In the genomic region with DNA sequence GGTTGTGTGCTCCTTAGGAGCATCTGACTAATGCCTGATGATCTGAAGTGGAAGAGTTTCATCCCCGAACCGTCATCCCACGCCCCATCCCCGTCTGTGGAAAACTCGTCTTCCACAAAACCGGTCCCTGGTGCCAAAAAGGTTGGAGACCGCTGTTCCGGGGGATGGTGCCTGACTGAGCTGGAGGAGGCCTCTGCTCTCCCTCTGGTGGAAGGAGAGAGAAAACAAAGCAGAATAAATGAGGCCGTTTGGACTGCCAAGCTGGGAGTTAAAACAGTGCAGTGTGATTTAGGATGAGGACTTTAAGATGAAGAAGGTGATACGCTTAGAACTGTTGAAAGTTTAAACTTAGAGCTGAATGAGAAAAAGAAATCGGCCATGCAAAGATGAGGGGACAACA, we compare ENCODE assay signal across 14 cellular contexts. TPM values are rescaled to one million over a fixed set of nuclear protein-coding genes. Genes with fewer than 3 reads are reported as not detected.
DNase-seq lines count a peak whose midpoint lies in the region; ATAC-seq and TF ChIP-seq lines count a peak whose summit lies in the region.
"Not testable (repeated sequence)": the region's sequence is repeated elsewhere in the genome, so short reads cannot be mapped to it uniquely, and the experiment has no call there.
"Had no signal": no experiment of that assay in that cellular context is flagged by ENCODE, and none has a peak within 500 bp of the region (broad histone marks: within the 10 kb centered on the region; RNA-seq: fewer than 3 reads in every experiment).

No MANE protein-coding gene starts in this region.

- TF ChIP-seq POLR2A in IMR-90 (IDR thresholded peaks at IDR 0.05; ENCODE audit: low read depth, low read length) = not testable (repeated sequence)

- H3K9me3 Mint-ChIP-seq in WTC11 = not testable (repeated sequence)

- not testable (repeated sequence) for H2BK20ac ChIP-seq in IMR-90 (ENCODE audit: low read depth, low read length)

- not testable (repeated sequence) for H3K9ac ChIP-seq in IMR-90 (ENCODE audit: low read depth, low read length)

- intact Hi-C loops in IMR-90 (cut with micrococcal nuclease); Panc1 (cut with micrococcal nuclease; ENCODE audit: unreplicated experiment); left ventricle myocardium superior (cut with micrococcal nuclease); sciatic nerve (cut with DNase I): not testable (repeated sequence)

- H2BK5ac ChIP-seq in IMR-90 (ENCODE audit: low read depth, low read length, poor library complexity, severe bottlenecking) = not testable (repeated sequence)

- CTCF ChIA-PET in IMR-90 (lab: Yijun Ruan, JAX); Panc1 (lab: Charles Lee); WTC11 (lab: Charles Lee): not testable (repeated sequence)

- H3K4me3 ChIP-seq in IMR-90 (ENCODE audit: insufficient read depth, low read depth, low read length); Panc1 (ENCODE audit: low read depth in 2 of 2, low read length in 2 of 2): not testable (repeated sequence)

- H3K27me3 Mint-ChIP-seq in WTC11 (ENCODE audit: low read depth) = not testable (repeated sequence)

- not testable (repeated sequence) for H4K5ac ChIP-seq in IMR-90 (ENCODE audit: low read depth, low read length)

- H3K27me3 ChIP-seq in IMR-90 (ENCODE audit: control insufficient read depth, insufficient read depth, low read length); Panc1 (ENCODE audit: control insufficient read depth, insufficient read depth, low read length): not testable (repeated sequence)

- H2BK120ac ChIP-seq in IMR-90 (ENCODE audit: low read depth, low read length) = not testable (repeated sequence)

- not testable (repeated sequence) for TF ChIP-seq CTCF in IMR-90 (conservative IDR thresholded peaks at IDR 0.05; ENCODE audit: low read depth, low read length); Panc1 (IDR thresholded peaks at IDR 0.05); WTC11 (IDR thresholded peaks at IDR 0.05)

- not testable (repeated sequence) for H3K18ac ChIP-seq in IMR-90 (ENCODE audit: low read depth, low read length)

- not testable (repeated sequence) for BruUV-seq in IMR-90 (replicated peaks; lab: Mats Ljungman, UMichigan); Panc1 (replicated peaks; lab: Mats Ljungman, UMichigan)

- H3K9me3 ChIP-seq in IMR-90 (ENCODE audit: control insufficient read depth, insufficient read depth, low read length); Panc1 (ENCODE audit: control insufficient read depth, insufficient read depth, low read depth, low read length): not testable (repeated sequence)

- not testable (repeated sequence) for H3K23ac ChIP-seq in IMR-90 (ENCODE audit: low read depth, low read length)

- H3K4me1 Mint-ChIP-seq in WTC11 = not testable (repeated sequence)

- not testable (repeated sequence) for H3K36me3 Mint-ChIP-seq in WTC11

- not testable (repeated sequence) for H3K36me3 ChIP-seq in IMR-90 (ENCODE audit: control insufficient read depth, insufficient read depth, low read length); Panc1 (ENCODE audit: control insufficient read depth, insufficient read depth, low read length)

- not testable (repeated sequence) for DNase-seq in IMR-90; Panc1 (ENCODE audit: low read depth, low spot score); WTC11 (ENCODE audit: low spot score); left ventricle myocardium superior; sciatic nerve (ENCODE audit: low spot score)

- H4K20me1 ChIP-seq in IMR-90 (ENCODE audit: insufficient read depth, low read length) = not testable (repeated sequence)

- not testable (repeated sequence) for H3K4me2 ChIP-seq in IMR-90 (ENCODE audit: low read depth, low read length)

- not testable (repeated sequence) for H4K8ac ChIP-seq in IMR-90 (ENCODE audit: low read depth in 2 of 2, low read length in 2 of 2)

- TF ChIP-seq RAD21 in IMR-90 (IDR thresholded peaks at IDR 0.05; ENCODE audit: low read length) = not testable (repeated sequence)

- H3K56ac ChIP-seq in IMR-90 (ENCODE audit: extremely low read depth, insufficient read depth, low read length) = not testable (repeated sequence)

- in situ Hi-C loops in IMR-90 (cut with MboI; ENCODE audit: low sequenced_read_pairs); Panc1 (cut with HindIII; ENCODE audit: low pct_unique_long_range_greater_than_20kb, low sequenced_read_pairs): not testable (repeated sequence)

- ATAC-seq in IMR-90 (ENCODE audit: low read depth) = 0 out of 2 replicates have a peak, but pooled peaks have one; percentile 48
- ATAC-seq in Panc1 = peak; percentile 67; the same call in 1 of the 2 replicates
- peak; percentile 57 for ATAC-seq in WTC11
- ATAC-seq in left ventricle myocardium superior = peak; percentile 24
- peak; percentile 34 for ATAC-seq in sciatic nerve

- H3K79me1 ChIP-seq in IMR-90 (ENCODE audit: low read depth in 1 of 2, low read length in 2 of 2) = not testable (repeated sequence)

- H2AFZ ChIP-seq in IMR-90 (replicated peaks; ENCODE audit: low read length, poor library complexity) = not testable (repeated sequence)

- H3K27ac ChIP-seq in IMR-90 (ENCODE audit: insufficient read depth, low read length); Panc1 (ENCODE audit: low read length): not testable (repeated sequence)

- not testable (repeated sequence) for H2AK9ac ChIP-seq in IMR-90 (replicated peaks; ENCODE audit: low read depth, low read length, poor library complexity)

- H2BK15ac ChIP-seq in IMR-90 (ENCODE audit: low read depth, low read length) = not testable (repeated sequence)

- H3K9me1 ChIP-seq in IMR-90 (ENCODE audit: insufficient read depth, low read length) = not testable (repeated sequence)

- POLR2A ChIA-PET in IMR-90 (lab: Charles Lee; ENCODE audit: unreplicated experiment); Panc1 (lab: Charles Lee); WTC11 (lab: Charles Lee): not testable (repeated sequence)

- H3K4ac ChIP-seq in IMR-90 (ENCODE audit: low read depth, low read length) = not testable (repeated sequence)

- dilution Hi-C loops in IMR-90 (cut with HindIII; ENCODE audit: low sequenced_read_pairs, unreplicated experiment) = not testable (repeated sequence)

- H4K91ac ChIP-seq in IMR-90 (ENCODE audit: insufficient read depth, low read depth, low read length) = not testable (repeated sequence)

- not testable (repeated sequence) for H3K4me3 Mint-ChIP-seq in WTC11

- not testable (repeated sequence) for H3K14ac ChIP-seq in IMR-90 (replicated peaks; ENCODE audit: low read depth, low read length)

- not testable (repeated sequence) for H2AK5ac ChIP-seq in IMR-90 (ENCODE audit: low read depth, low read length)

- no CpG with 5 or more reads among the region's 11 CpGs for WGBS in IMR-90 (ENCODE audit: extremely low coverage in 2 of 2, insufficient read length in 1 of 2), 2 experiments

- H3K27ac Mint-ChIP-seq in WTC11 = not testable (repeated sequence)

- not testable (repeated sequence) for H3K4me1 ChIP-seq in IMR-90 (ENCODE audit: control insufficient read depth, insufficient read depth, low read length); Panc1 (ENCODE audit: control insufficient read depth, insufficient read depth, low read length)

RNA-seq across cellular contexts. Expression of a gene that starts 14.6 kb away (rescaled TPM):
- total RNA-seq in IMR-90 (2012; rRNA removed) (not detected in 2 replicates), Panc1 (2021; ENCODE audit: unreplicated experiment) (not detected), WTC11 (2021) (not detected in 3 replicates), left ventricle myocardium superior (not detected), sciatic nerve (not detected)
- polyA plus RNA-seq in IMR-90 (2012; rRNA removed) = not detected in 2 replicates
- not detected in 2 replicates for polyA plus RNA-seq in IMR-90 (2012; cell fraction: cytosol; rRNA removed)
- polyA plus RNA-seq in IMR-90 (2012; cell fraction: nucleus; rRNA removed; ENCODE audit: low replicate concordance) = 0.09 TPM in 1 of 2 replicates, not detected in the other
- not detected for polyA plus RNA-seq in Panc1 (2012; ENCODE audit: insufficient read length)
- total RNA-seq: A673; CD4-positive, alpha-beta memory T cell; CD4-positive, CD25-positive, alpha-beta regulatory T cell; CD8-positive, alpha-beta memory T cell; Daoy; G401; GM12878 had no signal
- polyA plus RNA-seq: AG04450; CD14-positive monocyte; CD4-positive, alpha-beta memory T cell; CD4-positive, CD25-positive, alpha-beta regulatory T cell; CD8-positive, alpha-beta memory T cell; GM12878 had no signal

RNA-seq across cellular contexts. Expression of a gene that starts 19.7 kb away (rescaled TPM):
- 23.6 and 27.1 TPM in 2 replicates for total RNA-seq in IMR-90 (2012; rRNA removed)
- 42.5 and 59.8 TPM in 2 replicates for polyA plus RNA-seq in IMR-90 (2012; rRNA removed)
- 37.0 and 64.8 TPM in 2 replicates for polyA plus RNA-seq in IMR-90 (2012; cell fraction: cytosol; rRNA removed)
- polyA plus RNA-seq in IMR-90 (2012; cell fraction: nucleus; rRNA removed; ENCODE audit: low replicate concordance) = 12.3 and 30.0 TPM in 2 replicates
- not detected for total RNA-seq in Panc1 (2021; ENCODE audit: unreplicated experiment)
- polyA plus RNA-seq in Panc1 (2012; ENCODE audit: insufficient read length) = not detected
- total RNA-seq in WTC11 (2021) = not detected in 3 replicates
- not detected for total RNA-seq in left ventricle myocardium superior
- not detected for total RNA-seq in sciatic nerve
- total RNA-seq: A673; CD4-positive, alpha-beta memory T cell; CD4-positive, CD25-positive, alpha-beta regulatory T cell; G401; GM12878 had no signal
- polyA plus RNA-seq: AG04450; CD14-positive monocyte; CD4-positive, alpha-beta memory T cell; CD4-positive, CD25-positive, alpha-beta regulatory T cell; CD8-positive, alpha-beta memory T cell had no signal

RNA-seq across cellular contexts. Expression of a gene that starts 48.7 kb away (rescaled TPM):
- total RNA-seq in IMR-90 (2012; rRNA removed) = not detected in 2 replicates
- not detected in 2 replicates for polyA plus RNA-seq in IMR-90 (2012; rRNA removed)
- not detected in 2 replicates for polyA plus RNA-seq in IMR-90 (2012; cell fraction: cytosol; rRNA removed)
- 0.08 TPM in 1 of 2 replicates, not detected in the other for polyA plus RNA-seq in IMR-90 (2012; cell fraction: nucleus; rRNA removed; ENCODE audit: low replicate concordance)
- total RNA-seq in Panc1 (2021; ENCODE audit: unreplicated experiment) = not detected
- not detected for polyA plus RNA-seq in Panc1 (2012; ENCODE audit: insufficient read length)
- total RNA-seq in WTC11 (2021) = not detected in 3 replicates
- total RNA-seq in left ventricle myocardium superior = not detected
- not detected for total RNA-seq in sciatic nerve
- total RNA-seq: A673; CD4-positive, alpha-beta memory T cell; CD4-positive, CD25-positive, alpha-beta regulatory T cell; CD8-positive, alpha-beta memory T cell; Daoy; G401; GM12878 had no signal
- polyA plus RNA-seq: AG04450; CD14-positive monocyte; CD4-positive, alpha-beta memory T cell; CD4-positive, CD25-positive, alpha-beta regulatory T cell; CD8-positive, alpha-beta memory T cell; GM12878 had no signal

Comparison
In these comparisons a context has a peak if more than half of its experiments do, and no peak if none do; other contexts are left out.
1. RNA of a gene that starts 19.7 kb away (total RNA-seq): 23.6 to 27.1 TPM in IMR-90; not detected in Panc1 (single experiment), not detected in sciatic nerve (single experiment), not detected in WTC11 and not detected in left ventricle myocardium superior (single experiment); every median in the first group is over 10 times any median in the second.
2. Peak in every context shown above with its lines, with median percentiles within 50 percentile points of each other: ATAC-seq.